ENCODE assay signal across 8 cellular contexts in genomic region chr1:148037850-148038461, GRCh38.
DNase-seq lines count a peak whose midpoint lies in the region; ATAC-seq and TF ChIP-seq lines count a peak whose summit lies in the region.
"Not testable (repeated sequence)": the region's sequence is repeated elsewhere in the genome, so short reads cannot be mapped to it uniquely, and the experiment has no call there.

No MANE protein-coding gene starts in this region.

- TF ChIP-seq CTCF in astrocyte of the spinal cord (IDR thresholded peaks at IDR 0.05; ENCODE audit: low read depth, low read length); foreskin keratinocyte (conservative IDR thresholded peaks at IDR 0.05); nephron (IDR thresholded peaks at IDR 0.05; ENCODE audit: unreplicated experiment in 3 of 3); thoracic aorta (IDR thresholded peaks at IDR 0.05): not testable (repeated sequence)

- H3K27ac ChIP-seq in foreskin keratinocyte, result not testable (repeated sequence)
- peak overlapping the region; percentile 69 to 72 for H3K27ac ChIP-seq in thoracic aorta

- not testable (repeated sequence) for DNase-seq in T-helper 17 cell; astrocyte of the spinal cord (ENCODE audit: low read depth, low spot score); foreskin keratinocyte; thoracic aorta (ENCODE audit: low spot score)

- not testable (repeated sequence) for H3K27me3 Mint-ChIP-seq in T-helper 17 cell
- H3K27me3 Mint-ChIP-seq in nephron (ENCODE audit: low read depth), result peaks cover 12% of the 10 kb centered on the region

- H3K9me3 ChIP-seq in T-helper 17 cell (ENCODE audit: control insufficient read depth, low read length, poor library complexity, severe bottlenecking); thoracic aorta: not testable (repeated sequence)

- in situ Hi-C loops in astrocyte of the spinal cord (cut with HindIII; ENCODE audit: low sequenced_read_pairs), result not testable (repeated sequence)

- not testable (repeated sequence) for H3K27me3 ChIP-seq in foreskin keratinocyte; thoracic aorta (replicated peaks; ENCODE audit: insufficient read depth)

- ATAC-seq in GM21825 (IDR thresholded peaks at IDR 0.05; ENCODE audit: unreplicated experiment) (peak; percentile 9), HG03378 (IDR thresholded peaks at IDR 0.05; ENCODE audit: unreplicated experiment) (peak; percentile 15), T-helper 17 cell (peak; percentile 9), foreskin keratinocyte (peak; percentile 18)
- not testable (repeated sequence) for ATAC-seq in thoracic aorta (ENCODE audit: insufficient number of reproducible peaks, low FRiP score, low read depth)

- not testable (repeated sequence) for H3K4me1 ChIP-seq in foreskin keratinocyte; thoracic aorta (ENCODE audit: control insufficient read depth in 1 of 2, low read depth in 2 of 2)

- H3K4me3 ChIP-seq in GM08714 (ENCODE audit: low read length) (peak overlapping the region; percentile 42; the same call in 1 of the 2 replicates), astrocyte of the spinal cord (ENCODE audit: low read depth, low read length) (peak overlapping the region; percentile 15), thoracic aorta (peak overlapping the region; percentile 79)

- peak overlapping the region; percentile 97 for H3K27ac Mint-ChIP-seq in T-helper 17 cell
- H3K27ac Mint-ChIP-seq in nephron, result peak overlapping the region; percentile 95 to 99 (median 97)

- H3K4me3 Mint-ChIP-seq in T-helper 17 cell (peak overlapping the region; percentile 85), nephron (peak overlapping the region; percentile 84 to 90 (median 88))

- H3K4me1 Mint-ChIP-seq in T-helper 17 cell, nephron: not testable (repeated sequence)

- H3K9me3 Mint-ChIP-seq in nephron, result not testable (repeated sequence)

- not testable (repeated sequence) for H3K36me3 Mint-ChIP-seq in T-helper 17 cell (ENCODE audit: low read depth); nephron (ENCODE audit: low read depth)

- H3K36me3 ChIP-seq in thoracic aorta, result not testable (repeated sequence)

Comparison
In these comparisons a context has a peak if more than half of its experiments do, and no peak if none do; other contexts are left out.
1. H3K4me3 ChIP-seq: peak in every context shown above with its lines; median percentile 79 in thoracic aorta; 42 in GM08714; 15 in astrocyte of the spinal cord.